1 cellular context compared by ENCODE assay signal in genomic region chr3:184336484-184337230, GRCh38.
A peak's percentile ranks its signal among the peaks of the same experiment; 100 is the strongest.
TF ChIP-seq lines count a peak whose summit lies in the region.

No MANE protein-coding gene starts in this region.

TF ChIP-seq in K562, 482 proteins besides CTCF, POLR2A, EP300 and RAD21 (continued from another document):
- TF ChIP-seq, protein P1, sequence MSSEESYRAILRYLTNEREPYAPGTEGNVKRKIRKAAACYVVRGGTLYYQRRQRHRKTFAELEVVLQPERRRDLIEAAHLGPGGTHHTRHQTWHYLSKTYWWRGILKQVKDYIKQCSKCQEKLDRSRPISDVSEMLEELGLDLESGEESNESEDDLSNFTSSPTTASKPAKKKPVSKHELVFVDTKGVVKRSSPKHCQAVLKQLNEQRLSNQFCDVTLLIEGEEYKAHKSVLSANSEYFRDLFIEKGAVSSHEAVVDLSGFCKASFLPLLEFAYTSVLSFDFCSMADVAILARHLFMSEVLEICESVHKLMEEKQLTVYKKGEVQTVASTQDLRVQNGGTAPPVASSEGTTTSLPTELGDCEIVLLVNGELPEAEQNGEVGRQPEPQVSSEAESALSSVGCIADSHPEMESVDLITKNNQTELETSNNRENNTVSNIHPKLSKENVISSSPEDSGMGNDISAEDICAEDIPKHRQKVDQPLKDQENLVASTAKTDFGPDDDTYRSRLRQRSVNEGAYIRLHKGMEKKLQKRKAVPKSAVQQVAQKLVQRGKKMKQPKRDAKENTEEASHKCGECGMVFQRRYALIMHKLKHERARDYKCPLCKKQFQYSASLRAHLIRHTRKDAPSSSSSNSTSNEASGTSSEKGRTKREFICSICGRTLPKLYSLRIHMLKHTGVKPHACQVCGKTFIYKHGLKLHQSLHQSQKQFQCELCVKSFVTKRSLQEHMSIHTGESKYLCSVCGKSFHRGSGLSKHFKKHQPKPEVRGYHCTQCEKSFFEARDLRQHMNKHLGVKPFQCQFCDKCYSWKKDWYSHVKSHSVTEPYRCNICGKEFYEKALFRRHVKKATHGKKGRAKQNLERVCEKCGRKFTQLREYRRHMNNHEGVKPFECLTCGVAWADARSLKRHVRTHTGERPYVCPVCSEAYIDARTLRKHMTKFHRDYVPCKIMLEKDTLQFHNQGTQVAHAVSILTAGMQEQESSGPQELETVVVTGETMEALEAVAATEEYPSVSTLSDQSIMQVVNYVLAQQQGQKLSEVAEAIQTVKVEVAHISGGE (CRISPR knock-in tag; IDR thresholded peaks at IDR 0.05), result no peak
- TF ChIP-seq GMEB1 (CRISPR knock-in tag; IDR thresholded peaks at IDR 0.05), result no peak
- TF ChIP-seq KDM5B (IDR thresholded peaks at IDR 0.05; ENCODE audit: insufficient replicate concordance, low read depth, low read length), result peak; percentile 18
- TF ChIP-seq THRA (IDR thresholded peaks at IDR 0.05), result no peak
- TF ChIP-seq NR2F6 (CRISPR knock-in tag; IDR thresholded peaks at IDR 0.05), result 0 out of 2 replicates have a peak, but pooled peaks have one; percentile 42
- TF ChIP-seq BRCA1 (IDR thresholded peaks at IDR 0.05), result no peak
- TF ChIP-seq BRCA1 (CRISPR knock-in tag; IDR thresholded peaks at IDR 0.05), result 0 out of 2 replicates have a peak, but pooled peaks have one; percentile 51
- no peak for TF ChIP-seq MYC (IDR thresholded peaks at IDR 0.05; ENCODE audit: low read depth, low read length)
- TF ChIP-seq MYC (CRISPR knock-in tag; IDR thresholded peaks at IDR 0.05; ENCODE audit: borderline replicate concordance, low read depth), result 0 out of 2 replicates have a peak, but pooled peaks have one; percentile 6
- TF ChIP-seq ZFP91 (CRISPR knock-in tag; IDR thresholded peaks at IDR 0.05), result peak; percentile 53; the same call in 1 of the 2 replicates
- no peak for TF ChIP-seq TOE1 (IDR thresholded peaks at IDR 0.05; ENCODE audit: borderline replicate concordance)
- no peak for TF ChIP-seq TOE1 (CRISPR knock-in tag; IDR thresholded peaks at IDR 0.05; ENCODE audit: borderline replicate concordance, low read depth)
- TF ChIP-seq NCOR1 (IDR thresholded peaks at IDR 0.05), result no peak
- TF ChIP-seq ZNF589 (CRISPR knock-in tag; IDR thresholded peaks at IDR 0.05; ENCODE audit: low read depth), result no peak
- TF ChIP-seq RREB1 (CRISPR knock-in tag; IDR thresholded peaks at IDR 0.05), result 0 out of 2 replicates have a peak, but pooled peaks have one; percentile 32
- 0 out of 2 replicates have a peak, but pooled peaks have one; percentile 21 for TF ChIP-seq TGIF2 (CRISPR knock-in tag; IDR thresholded peaks at IDR 0.05)
- TF ChIP-seq USF2 (CRISPR knock-in tag; IDR thresholded peaks at IDR 0.05), result no peak
- TF ChIP-seq SPI1 (IDR thresholded peaks at IDR 0.05; ENCODE audit: borderline replicate concordance, low read depth, low read length), result peak; percentile 44
- no peak for TF ChIP-seq TCF7L2 (IDR thresholded peaks at IDR 0.05; ENCODE audit: low read depth, low read length)
- no peak for TF ChIP-seq RNF2 (IDR thresholded peaks at IDR 0.05)
- no peak for TF ChIP-seq KLF13 (tag; IDR thresholded peaks at IDR 0.05; ENCODE audit: borderline replicate concordance, low read depth)
- TF ChIP-seq GABPA (tag; conservative IDR thresholded peaks at IDR 0.05; ENCODE audit: low read depth), result peak; percentile 33
- TF ChIP-seq ZBTB1 (CRISPR knock-in tag; IDR thresholded peaks at IDR 0.05; ENCODE audit: borderline replicate concordance, low read depth), result no peak
- no peak; a peak in 1 of 4 replicates for TF ChIP-seq SIN3A (IDR thresholded peaks at IDR 0.05; ENCODE audit: borderline replicate concordance in 2 of 2, control insufficient read depth in 1 of 2, low read depth in 2 of 2, low read length in 2 of 2)
- peak; percentile 8; the same call in 1 of the 2 replicates for TF ChIP-seq CTBP1 (IDR thresholded peaks at IDR 0.05; ENCODE audit: borderline replicate concordance)
- no peak for TF ChIP-seq ETV5 (CRISPR knock-in tag; IDR thresholded peaks at IDR 0.05; ENCODE audit: low read depth)
- no peak for TF ChIP-seq CAMTA2 (CRISPR knock-in tag; conservative IDR thresholded peaks at IDR 0.05)
- peak in 1 of 2 experiments; percentile 40; a peak in 2 of 4 replicates for TF ChIP-seq SIX5 (IDR thresholded peaks at IDR 0.05; ENCODE audit: borderline replicate concordance in 1 of 2, insufficient read depth in 1 of 2, low read depth in 1 of 2, low read length in 2 of 2)
- 0 out of 4 replicates have a peak, but pooled peaks of 1 of the 2 experiments have one; percentile 19 for TF ChIP-seq KDM1A (IDR thresholded peaks at IDR 0.05)
